ENCODE assay signal across 27 cellular contexts in genomic region chr2:14188431-14188830, GRCh38.
"Had no signal": no experiment of that assay in that cellular context is flagged by ENCODE, and none has a peak within 500 bp of the region (broad histone marks: within the 10 kb centered on the region; RNA-seq: fewer than 3 reads in every experiment).

No MANE protein-coding gene starts in this region.

- ATAC-seq: effector memory CD8-positive, alpha-beta T cell; esophagus mucosa; gastrocnemius medialis; heart right ventricle; left cardiac atrium; left lung; left ventricle myocardium superior; lower lobe of right lung; naive thymus-derived CD4-positive, alpha-beta T cell had no signal

- DNase-seq: colonic mucosa; cortex of kidney; effector CD8-positive, alpha-beta T cell; effector memory CD8-positive, alpha-beta T cell; endodermal cell; erythroblast; esophagus squamous epithelium; foreskin fibroblast; foreskin melanocyte; gastrocnemius medialis; glutamatergic neuron; head of caudate nucleus; heart right ventricle; hypothalamus; kidney; left cardiac atrium; left lung; left ventricle myocardium superior; lower lobe of right lung; mesendoderm; midbrain; naive thymus-derived CD4-positive, alpha-beta T cell had no signal

- H3K4me3 ChIP-seq: colonic mucosa, esophagus squamous epithelium, gastrocnemius medialis, heart right ventricle, left lung, lower lobe of right lung had no signal

- H3K9me3 Mint-ChIP-seq: endodermal cell had no signal

- H3K27me3 Mint-ChIP-seq: dendritic cell treated with granulocyte-macrophage colony-stimulating factor and Interleukin-4, amounts not matched to agents 40 ng/mL and 50 ng/mL, for 4 days; effector memory CD8-positive, alpha-beta T cell; memory B cell; naive thymus-derived CD4-positive, alpha-beta T cell had no signal

- H3K36me3 ChIP-seq: colonic mucosa, esophagus squamous epithelium, gastrocnemius medialis, heart right ventricle, left lung, lower lobe of right lung had no signal

- H3K4me3 Mint-ChIP-seq: dendritic cell treated with granulocyte-macrophage colony-stimulating factor and Interleukin-4, amounts not matched to agents 40 ng/mL and 50 ng/mL, for 4 days; effector memory CD8-positive, alpha-beta T cell; endodermal cell; memory B cell; naive thymus-derived CD4-positive, alpha-beta T cell had no signal

- H3K27ac ChIP-seq: colonic mucosa, esophagus squamous epithelium, gastrocnemius medialis, heart right ventricle, left lung, lower lobe of right lung had no signal

- H3K36me3 Mint-ChIP-seq: memory B cell; naive thymus-derived CD4-positive, alpha-beta T cell had no signal

- H3K4me1 ChIP-seq: colonic mucosa, esophagus squamous epithelium, gastrocnemius medialis, heart right ventricle, left lung, lower lobe of right lung had no signal

- H3K4me1 Mint-ChIP-seq: memory B cell; naive thymus-derived CD4-positive, alpha-beta T cell had no signal

- H3K27ac Mint-ChIP-seq: dendritic cell treated with granulocyte-macrophage colony-stimulating factor and Interleukin-4, amounts not matched to agents 40 ng/mL and 50 ng/mL, for 4 days; effector memory CD8-positive, alpha-beta T cell; endodermal cell; memory B cell; naive thymus-derived CD4-positive, alpha-beta T cell had no signal

- H3K9me3 ChIP-seq: colonic mucosa, esophagus squamous epithelium, gastrocnemius medialis, lower lobe of right lung had no signal

- FAIRE-seq: endometrium, islet of Langerhans, kidney had no signal

- H3K27me3 ChIP-seq: colonic mucosa, esophagus squamous epithelium, gastrocnemius medialis, heart right ventricle, left lung had no signal
